ENCODE assay signal across 10 cellular contexts in the genomic region with DNA sequence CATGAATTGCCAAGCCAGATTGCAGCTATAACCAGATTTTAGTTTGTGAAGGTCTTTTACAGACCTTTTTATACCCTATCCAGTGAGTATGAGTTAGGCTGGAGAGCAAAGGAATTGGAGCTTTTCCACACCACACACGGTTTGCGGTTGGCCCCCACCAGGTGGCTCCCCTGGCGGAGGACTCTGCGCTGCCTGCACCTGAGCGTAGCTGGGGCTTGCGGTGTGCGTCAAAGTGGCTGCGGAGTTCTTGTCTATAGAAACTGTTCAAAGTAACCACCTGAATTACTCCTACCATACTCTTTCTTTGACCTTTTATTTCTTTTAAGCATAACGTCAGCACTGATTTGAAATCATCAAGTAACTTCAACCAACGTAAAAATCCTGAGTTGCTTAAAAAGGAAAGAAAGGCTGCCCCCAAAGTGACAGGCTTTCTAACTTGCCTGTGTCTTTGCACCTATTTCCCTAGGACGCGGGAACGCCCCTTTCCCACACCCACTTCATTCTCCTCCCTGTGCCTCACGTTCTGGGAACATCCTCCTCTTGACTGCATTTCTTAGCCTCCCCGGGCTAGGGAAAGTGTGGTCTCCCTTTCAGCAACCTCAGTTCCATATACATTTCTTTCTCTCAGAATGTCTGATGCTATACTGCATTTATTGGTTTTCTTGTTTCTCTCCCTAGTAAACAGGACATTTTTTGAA. TPM values are rescaled to one million over a fixed set of nuclear protein-coding genes. Genes with fewer than 3 reads are reported as not detected.
DNase-seq lines count a peak whose midpoint lies in the region; ATAC-seq lines count a peak whose summit lies in the region.
"Had no signal": no experiment of that assay in that cellular context is flagged by ENCODE, and none has a peak within 500 bp of the region (broad histone marks: within the 10 kb centered on the region; RNA-seq: fewer than 3 reads in every experiment).

No MANE protein-coding gene starts in this region.

- DNase-seq in stimulated activated naive CD8-positive, alpha-beta T cell treated with anti-CD3 and anti-CD28 coated beads, Interleukin-15, Interleukin-2, amounts not matched to agents 100 U/mL and 50 U/mL, for 24 hours = no peak
- DNase-seq in activated naive CD8-positive, alpha-beta T cell treated with anti-CD3 and anti-CD28 coated beads for 36 hours = no peak
- DNase-seq in left colon (peak in 1 of 2 donors; percentile 33), KBM-7 (no peak), ACHN (no peak), NCI-H2171 treated with DMSO at 0.1 percent for 48 hours (lab: John Stamatoyannopoulos, UW) (no peak)
- no peak for DNase-seq in stimulated activated CD4-positive, alpha-beta T cell treated with anti-CD3 and anti-CD28 coated beads, Interleukin-12 subunit alpha, Interleukin-12 subunit beta, amount 100 ng/mL, for 4 hours
- DNase-seq: activated CD8-positive, alpha-beta memory T cell treated with anti-CD3 and anti-CD28 coated beads for 24 hours; SJCRH30 had no signal

- peak overlapping the region; percentile 83 for H3K4me3 Mint-ChIP-seq in stimulated activated naive CD8-positive, alpha-beta T cell treated with anti-CD3 and anti-CD28 coated beads, Interleukin-15, Interleukin-2, amounts not matched to agents 100 ng/mL and 50 ng/mL, for 24 hours
- peak overlapping the region; percentile 86 for H3K4me3 Mint-ChIP-seq in activated naive CD8-positive, alpha-beta T cell treated with anti-CD3 and anti-CD28 coated beads for 36 hours

- in situ Hi-C loops in KBM-7 (cut with MboI; ENCODE audit: low pct_unique_long_range_greater_than_20kb, low sequenced_read_pairs) (loop anchor here (25.0 kb wide), 2 partner anchors 476 to 1201 kb away; a partner anchor contains a TSS), ACHN (cut with HindIII; ENCODE audit: low pct_ligation_motif_present, low pct_unique_long_range_greater_than_20kb, low sequenced_read_pairs) (no loop called here)

- peaks cover 13% of the 10 kb centered on the region for H3K4me1 Mint-ChIP-seq in stimulated activated naive CD8-positive, alpha-beta T cell treated with anti-CD3 and anti-CD28 coated beads, Interleukin-15, Interleukin-2, amounts not matched to agents 100 ng/mL and 50 ng/mL, for 24 hours (ENCODE audit: low read depth)
- H3K4me1 Mint-ChIP-seq in activated naive CD8-positive, alpha-beta T cell treated with anti-CD3 and anti-CD28 coated beads for 36 hours = peaks cover 16% of the 10 kb centered on the region

- intact Hi-C loops in left colon (cut with DNase I, micrococcal nuclease) = no loop called here

- H3K36me3 Mint-ChIP-seq in stimulated activated naive CD8-positive, alpha-beta T cell treated with anti-CD3 and anti-CD28 coated beads, Interleukin-15, Interleukin-2, amounts not matched to agents 100 ng/mL and 50 ng/mL, for 24 hours (ENCODE audit: low read depth) = no peaks in the 10 kb centered on the region
- H3K36me3 Mint-ChIP-seq in activated naive CD8-positive, alpha-beta T cell treated with anti-CD3 and anti-CD28 coated beads for 36 hours = no peaks in the 10 kb centered on the region

- peaks cover 52% of the 10 kb centered on the region for H3K27me3 Mint-ChIP-seq in stimulated activated naive CD8-positive, alpha-beta T cell treated with anti-CD3 and anti-CD28 coated beads, Interleukin-15, Interleukin-2, amounts not matched to agents 100 ng/mL and 50 ng/mL, for 24 hours
- H3K27me3 Mint-ChIP-seq in activated naive CD8-positive, alpha-beta T cell treated with anti-CD3 and anti-CD28 coated beads for 36 hours = peaks cover 51% of the 10 kb centered on the region

- ATAC-seq in stimulated activated naive CD8-positive, alpha-beta T cell treated with anti-CD3 and anti-CD28 coated beads, Interleukin-15, Interleukin-2, amounts not matched to agents 100 U/mL and 50 U/mL, for 24 hours = no peak
- ATAC-seq in left colon = peak; percentile 25

- no peak overlapping the region for H3K27ac Mint-ChIP-seq in stimulated activated naive CD8-positive, alpha-beta T cell treated with anti-CD3 and anti-CD28 coated beads, Interleukin-15, Interleukin-2, amounts not matched to agents 100 ng/mL and 50 ng/mL, for 24 hours
- no peak overlapping the region for H3K27ac Mint-ChIP-seq in activated naive CD8-positive, alpha-beta T cell treated with anti-CD3 and anti-CD28 coated beads for 36 hours

- no peaks in the 10 kb centered on the region for H3K9me3 Mint-ChIP-seq in stimulated activated naive CD8-positive, alpha-beta T cell treated with anti-CD3 and anti-CD28 coated beads, Interleukin-15, Interleukin-2, amounts not matched to agents 100 ng/mL and 50 ng/mL, for 24 hours
- H3K9me3 Mint-ChIP-seq in activated naive CD8-positive, alpha-beta T cell treated with anti-CD3 and anti-CD28 coated beads for 36 hours = no peaks in the 10 kb centered on the region

RNA-seq across cellular contexts. Expression of a gene that starts 47.6 kb away (rescaled TPM):
- total RNA-seq in activated naive CD8-positive, alpha-beta T cell treated with anti-CD3 and anti-CD28 coated beads for 36 hours = not detected
- 10 to 100 TPM; 25.0 to 33.1 TPM for total RNA-seq in left colon

Comparison
In these comparisons a context has a peak if more than half of its experiments do, and no peak if none do; other contexts are left out.
1. RNA of a gene that starts 47.6 kb away (total RNA-seq): 25.0 to 33.1 TPM in left colon; not detected in activated naive CD8-positive, alpha-beta T cell treated with anti-CD3 and anti-CD28 coated beads for 36 hours; every median in the first group is over 10 times any median in the second.